In the genomic region with DNA sequence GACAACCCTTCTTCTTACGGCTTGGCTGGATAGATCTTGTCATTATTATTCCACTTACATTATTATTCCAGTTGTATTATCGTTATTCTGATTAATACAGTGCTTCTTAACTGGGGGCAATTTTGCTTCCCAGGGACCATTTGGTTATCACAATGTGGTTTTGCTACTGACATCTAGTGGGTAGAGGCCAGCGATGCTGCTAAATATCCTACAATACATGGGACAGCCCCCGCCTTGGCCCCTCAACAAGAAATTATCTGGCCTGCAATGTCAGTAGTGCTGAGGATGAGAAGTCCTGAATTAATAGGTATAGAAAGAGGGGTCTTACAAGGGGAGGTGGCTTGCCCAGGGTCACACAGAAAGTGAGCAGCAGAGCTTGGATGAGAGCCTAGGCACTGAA, we compare ENCODE assay signal across 1 cellular context.
TF ChIP-seq lines count a peak whose summit lies in the region.

No MANE protein-coding gene starts in this region.

TF ChIP-seq in H1, 55 proteins besides CTCF, POLR2A, EP300 and RAD21 (continued from another document):
- TF ChIP-seq KDM5A (IDR thresholded peaks at IDR 0.05; ENCODE audit: low read length) (no peak), SIRT6 (IDR thresholded peaks at IDR 0.05; ENCODE audit: low read length) (no peak), RBBP5 (IDR thresholded peaks at IDR 0.05; ENCODE audit: borderline replicate concordance, low read depth, low read length) (no peak), GTF2F1 (IDR thresholded peaks at IDR 0.05; ENCODE audit: borderline replicate concordance, low read depth, low read length) (no peak), KDM1A (IDR thresholded peaks at IDR 0.05; ENCODE audit: borderline replicate concordance, low read length) (no peak), SP1 (IDR thresholded peaks at IDR 0.05; ENCODE audit: low read depth, low read length) (no peak), CBX5 (IDR thresholded peaks at IDR 0.05; ENCODE audit: low read depth, low read length) (no peak), JUND (IDR thresholded peaks at IDR 0.05; ENCODE audit: low read length) (no peak), SUZ12 (IDR thresholded peaks at IDR 0.05; ENCODE audit: low read length) (no peak)
